22 cellular contexts compared by ENCODE assay signal in genomic region chr14:99349721-99350495, GRCh38.
"Had no signal": no experiment of that assay in that cellular context is flagged by ENCODE, and none has a peak within 500 bp of the region (broad histone marks: within the 10 kb centered on the region; RNA-seq: fewer than 3 reads in every experiment).

No MANE protein-coding gene starts in this region.

- H3K4me1 Mint-ChIP-seq: stimulated activated naive B cell treated with anti-CD40 and anti-IgM and Interleukin-4, amounts not matched to agents 10 μg/mL and 1 μg/mL and 100 μg/mL, for 72 hours; stimulated activated naive CD8-positive, alpha-beta T cell treated with anti-CD3 and anti-CD28 coated beads, Interleukin-15, amount 100 ng/mL, for 72 hours had no signal

- H3K4me1 ChIP-seq: left ventricle myocardium inferior, lower lobe of right lung, neural progenitor cell, parathyroid adenoma, psoas muscle, right lobe of liver, spleen, testis, transverse colon had no signal

- H3K9me3 Mint-ChIP-seq: immature natural killer cell; natural killer cell treated with Interleukin-12 subunit alpha and Interleukin-12 subunit beta and Interleukin-15 and Interleukin-18, amount 100 ng/mL, for 72 hours; stimulated activated naive B cell treated with anti-CD40 and anti-IgM and Interleukin-4, amounts not matched to agents 10 μg/mL and 1 μg/mL and 100 μg/mL, for 72 hours; stimulated activated naive CD8-positive, alpha-beta T cell treated with anti-CD3 and anti-CD28 coated beads, Interleukin-15, amount 100 ng/mL, for 72 hours had no signal

- H3K36me3 ChIP-seq: left ventricle myocardium inferior, lower lobe of right lung, neural progenitor cell, right lobe of liver, spleen, transverse colon had no signal

- H3K36me3 Mint-ChIP-seq: immature natural killer cell; memory B cell; natural killer cell treated with Interleukin-12 subunit alpha and Interleukin-12 subunit beta and Interleukin-15 and Interleukin-18, amount 100 ng/mL, for 72 hours; neural progenitor cell; stimulated activated naive B cell treated with anti-CD40 and anti-IgM and Interleukin-4, amounts not matched to agents 10 μg/mL and 1 μg/mL and 100 μg/mL, for 72 hours had no signal

- H3K27ac Mint-ChIP-seq: immature natural killer cell; memory B cell; natural killer cell treated with Interleukin-12 subunit alpha and Interleukin-12 subunit beta and Interleukin-15 and Interleukin-18, amount 100 ng/mL, for 72 hours; neural progenitor cell; stimulated activated naive B cell treated with anti-CD40 and anti-IgM and Interleukin-4, amounts not matched to agents 10 μg/mL and 1 μg/mL and 100 μg/mL, for 72 hours had no signal

- ATAC-seq: esophagus mucosa; left cardiac atrium; lower lobe of right lung; natural killer cell treated with Interleukin-12 subunit alpha and Interleukin-12 subunit beta and Interleukin-15 and Interleukin-18, amount 100 ng/mL, for 72 hours; right lobe of liver; stimulated activated naive B cell treated with anti-CD40 and anti-IgM and Interleukin-4, amounts not matched to agents 10 μg/mL and 1 μg/mL and 100 μg/mL, for 72 hours; stimulated activated naive CD8-positive, alpha-beta T cell treated with anti-CD3 and anti-CD28 coated beads, Interleukin-15, amount 100 ng/mL, for 72 hours had no signal

- H3K27ac ChIP-seq: left ventricle myocardium inferior, lower lobe of right lung, neural progenitor cell, parathyroid adenoma, psoas muscle, right lobe of liver, spleen, testis, transverse colon had no signal

- H3K9me3 ChIP-seq: left ventricle myocardium inferior, lower lobe of right lung, psoas muscle, right lobe of liver, spleen, testis, transverse colon had no signal

- H3K4me3 ChIP-seq: left ventricle myocardium inferior, lower lobe of right lung, neural progenitor cell, psoas muscle, right lobe of liver, spleen, testis, transverse colon had no signal

- H3K4me3 Mint-ChIP-seq: immature natural killer cell; memory B cell; natural killer cell treated with Interleukin-12 subunit alpha and Interleukin-12 subunit beta and Interleukin-15 and Interleukin-18, amount 100 ng/mL, for 72 hours; neural progenitor cell; stimulated activated naive B cell treated with anti-CD40 and anti-IgM and Interleukin-4, amounts not matched to agents 10 μg/mL and 1 μg/mL and 100 μg/mL, for 72 hours; stimulated activated naive CD8-positive, alpha-beta T cell treated with anti-CD3 and anti-CD28 coated beads, Interleukin-15, amount 100 ng/mL, for 72 hours had no signal

- DNase-seq: effector memory CD4-positive, alpha-beta T cell; immature natural killer cell; kidney; left cardiac atrium; left ventricle myocardium inferior; lower lobe of right lung; midbrain; psoas muscle; retina; right lobe of liver; spleen; stimulated activated CD4-positive, alpha-beta T cell treated with anti-CD3 and anti-CD28 coated beads, Interleukin-2, amount 100 ng/mL, for 24 hours; stimulated activated CD4-positive, alpha-beta T cell treated with anti-CD3 and anti-CD28 coated beads, Interleukin-4, amount 100 ng/mL, for 4 hours; stimulated activated naive B cell treated with anti-CD40 and anti-IgM and Interleukin-4, amounts not matched to agents 10 μg/mL and 1 μg/mL and 100 μg/mL, for 72 hours; stimulated activated naive CD8-positive, alpha-beta T cell treated with anti-CD3 and anti-CD28 coated beads, Interleukin-15, amount 100 ng/mL, for 72 hours; testis; transverse colon had no signal

- H3K27me3 ChIP-seq: neural progenitor cell, right lobe of liver, testis, transverse colon had no signal
